9 cellular contexts compared by ENCODE assay signal in genomic region chr6:55953384-55953783, GRCh38.
DNase-seq lines count a peak whose midpoint lies in the region; ATAC-seq, FAIRE-seq and TF ChIP-seq lines count a peak whose summit lies in the region.
"Had no signal": no experiment of that assay in that cellular context is flagged by ENCODE, and none has a peak within 500 bp of the region (broad histone marks: within the 10 kb centered on the region; RNA-seq: fewer than 3 reads in every experiment).

No MANE protein-coding gene starts in this region.

- no peak for ATAC-seq in GM18873 (IDR thresholded peaks at IDR 0.05; ENCODE audit: low FRiP score, unreplicated experiment)

- peak; percentile 53 for FAIRE-seq in RCC 7860 (lab: Jason Lieb, UNC)

- peaks cover 0 to 5% (median 0%) of the 10 kb centered on the region in 5 donors for H3K9me3 ChIP-seq in subcutaneous abdominal adipose tissue (ENCODE audit: control insufficient read depth in 5 of 5, low read length in 5 of 5)

- no peaks in the 10 kb centered on the region for H3K36me3 ChIP-seq in subcutaneous abdominal adipose tissue (ENCODE audit: control insufficient read depth in 5 of 5, insufficient read depth in 5 of 5, low read length in 5 of 5)

- TF ChIP-seq CTCF in fibroblast of villous mesenchyme (IDR thresholded peaks at IDR 0.05; ENCODE audit: insufficient read depth, low read depth, low read length) = peak; percentile 52

- peak overlapping the region in 1 of 5 donors; percentile 2 for H3K9ac ChIP-seq in subcutaneous abdominal adipose tissue (ENCODE audit: low read length in 5 of 5)

- H3K27me3 ChIP-seq in subcutaneous abdominal adipose tissue (ENCODE audit: control insufficient read depth in 5 of 5, insufficient read depth in 4 of 5, low read length in 5 of 5) = no peaks in the 10 kb centered on the region

- H3K4me1 ChIP-seq in subcutaneous abdominal adipose tissue (ENCODE audit: control insufficient read depth in 5 of 5, insufficient read depth in 5 of 5, low read length in 5 of 5) = peaks cover 0 to 5% (median 0%) of the 10 kb centered on the region in 5 donors

- peak; percentile 18 for DNase-seq in DMS79 treated with DMSO at 0.1 percent for 48 hours (lab: John Stamatoyannopoulos, UW)
- no peak for DNase-seq in DMS79 (lab: John Stamatoyannopoulos, UW)
- DNase-seq in RCC 7860 (ENCODE audit: low spot score) = peak; percentile 44
- DNase-seq in fibroblast of villous mesenchyme (ENCODE audit: low read depth) = peak; percentile 67
- DNase-seq in NCI-H2029 treated with DMSO at 0.1 percent for 48 hours (lab: John Stamatoyannopoulos, UW) = no peak
- no peak for DNase-seq in NCI-H187 (lab: John Stamatoyannopoulos, UW)
- DNase-seq: AML-193 had no signal

- no peak overlapping the region for H3K27ac ChIP-seq in subcutaneous abdominal adipose tissue (ENCODE audit: low read depth, low read length)

- H3K4me3 ChIP-seq in fibroblast of villous mesenchyme (ENCODE audit: low read depth, low read length) (peak overlapping the region; percentile 40), subcutaneous abdominal adipose tissue (ENCODE audit: low read depth in 1 of 5, low read length in 5 of 5) (peak overlapping the region; percentile 20 to 58 (median 47))

Comparison
In these comparisons a context has a peak if more than half of its experiments do, and no peak if none do; other contexts are left out.
1. DNase-seq: peak in DMS79 treated with DMSO at 0.1 percent for 48 hours (single experiment), RCC 7860 (single experiment) and fibroblast of villous mesenchyme (single experiment); none in DMS79 (single experiment), NCI-H2029 treated with DMSO at 0.1 percent for 48 hours (single experiment) and NCI-H187 (0 of 2).